Comparison of ENCODE assay signal across 2 cellular contexts in genomic region chr19:47657719-47658118, GRCh38.
TF ChIP-seq lines count a peak whose summit lies in the region.

No MANE protein-coding gene starts in this region.

TF ChIP-seq in WTC11, 78 proteins besides CTCF, POLR2A, EP300 and RAD21:
- no peak for TF ChIP-seq KAT7 (CRISPR knock-in tag; IDR thresholded peaks at IDR 0.05; ENCODE audit: borderline replicate concordance)
- TF ChIP-seq MAX (CRISPR knock-in tag; IDR thresholded peaks at IDR 0.05), result no peak
- no peak for TF ChIP-seq E2F1 (CRISPR knock-in tag; IDR thresholded peaks at IDR 0.05)
- no peak for TF ChIP-seq TCF7 (CRISPR knock-in tag; IDR thresholded peaks at IDR 0.05; ENCODE audit: low read depth)
- TF ChIP-seq OVOL2 (CRISPR knock-in tag; IDR thresholded peaks at IDR 0.05; ENCODE audit: borderline replicate concordance), result no peak

TF ChIP-seq in H1, 55 proteins besides CTCF, POLR2A, EP300 and RAD21:
- no peak for TF ChIP-seq MAFK (IDR thresholded peaks at IDR 0.05; ENCODE audit: low read depth, low read length)
- TF ChIP-seq KDM1A (IDR thresholded peaks at IDR 0.05; ENCODE audit: borderline replicate concordance, low read length), result peak; percentile 32; the same call in 1 of the 2 replicates
